2 cellular contexts compared by ENCODE assay signal in the genomic region with DNA sequence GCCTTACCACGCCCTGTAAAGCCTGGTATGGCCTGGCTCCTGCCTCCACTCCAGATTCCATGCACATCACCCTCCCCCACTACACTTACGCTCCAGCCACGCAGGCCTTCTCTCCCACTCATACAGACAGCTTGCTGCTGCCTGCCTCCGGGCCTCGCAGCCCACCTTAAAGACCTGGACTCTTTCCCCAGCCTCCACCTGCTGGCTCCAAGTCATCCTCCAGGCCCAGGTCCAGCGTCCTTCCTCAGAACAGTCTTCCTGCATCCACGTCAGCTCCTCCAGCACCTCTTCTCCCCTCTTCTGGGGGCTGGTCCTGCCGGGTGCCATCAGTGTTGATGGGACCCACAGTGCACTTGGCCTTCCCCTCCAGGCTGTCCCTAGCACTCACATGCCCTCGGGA.
TF ChIP-seq lines count a peak whose summit lies in the region.

No MANE protein-coding gene starts in this region.

TF ChIP-seq in WTC11, 78 proteins besides CTCF, POLR2A, EP300 and RAD21:
- TF ChIP-seq, protein P1, sequence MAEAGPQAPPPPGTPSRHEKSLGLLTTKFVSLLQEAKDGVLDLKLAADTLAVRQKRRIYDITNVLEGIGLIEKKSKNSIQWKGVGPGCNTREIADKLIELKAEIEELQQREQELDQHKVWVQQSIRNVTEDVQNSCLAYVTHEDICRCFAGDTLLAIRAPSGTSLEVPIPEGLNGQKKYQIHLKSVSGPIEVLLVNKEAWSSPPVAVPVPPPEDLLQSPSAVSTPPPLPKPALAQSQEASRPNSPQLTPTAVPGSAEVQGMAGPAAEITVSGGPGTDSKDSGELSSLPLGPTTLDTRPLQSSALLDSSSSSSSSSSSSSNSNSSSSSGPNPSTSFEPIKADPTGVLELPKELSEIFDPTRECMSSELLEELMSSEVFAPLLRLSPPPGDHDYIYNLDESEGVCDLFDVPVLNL (CRISPR knock-in tag; IDR thresholded peaks at IDR 0.05; ENCODE audit: borderline replicate concordance, low read depth) = no peak
- TF ChIP-seq NR3C1 (CRISPR knock-in tag; conservative IDR thresholded peaks at IDR 0.05; ENCODE audit: low read depth) = no peak
- no peak for TF ChIP-seq CREB1 (CRISPR knock-in tag; IDR thresholded peaks at IDR 0.05)
- TF ChIP-seq GTF2I (CRISPR knock-in tag; conservative IDR thresholded peaks at IDR 0.05) = no peak
- TF ChIP-seq, protein P2, sequence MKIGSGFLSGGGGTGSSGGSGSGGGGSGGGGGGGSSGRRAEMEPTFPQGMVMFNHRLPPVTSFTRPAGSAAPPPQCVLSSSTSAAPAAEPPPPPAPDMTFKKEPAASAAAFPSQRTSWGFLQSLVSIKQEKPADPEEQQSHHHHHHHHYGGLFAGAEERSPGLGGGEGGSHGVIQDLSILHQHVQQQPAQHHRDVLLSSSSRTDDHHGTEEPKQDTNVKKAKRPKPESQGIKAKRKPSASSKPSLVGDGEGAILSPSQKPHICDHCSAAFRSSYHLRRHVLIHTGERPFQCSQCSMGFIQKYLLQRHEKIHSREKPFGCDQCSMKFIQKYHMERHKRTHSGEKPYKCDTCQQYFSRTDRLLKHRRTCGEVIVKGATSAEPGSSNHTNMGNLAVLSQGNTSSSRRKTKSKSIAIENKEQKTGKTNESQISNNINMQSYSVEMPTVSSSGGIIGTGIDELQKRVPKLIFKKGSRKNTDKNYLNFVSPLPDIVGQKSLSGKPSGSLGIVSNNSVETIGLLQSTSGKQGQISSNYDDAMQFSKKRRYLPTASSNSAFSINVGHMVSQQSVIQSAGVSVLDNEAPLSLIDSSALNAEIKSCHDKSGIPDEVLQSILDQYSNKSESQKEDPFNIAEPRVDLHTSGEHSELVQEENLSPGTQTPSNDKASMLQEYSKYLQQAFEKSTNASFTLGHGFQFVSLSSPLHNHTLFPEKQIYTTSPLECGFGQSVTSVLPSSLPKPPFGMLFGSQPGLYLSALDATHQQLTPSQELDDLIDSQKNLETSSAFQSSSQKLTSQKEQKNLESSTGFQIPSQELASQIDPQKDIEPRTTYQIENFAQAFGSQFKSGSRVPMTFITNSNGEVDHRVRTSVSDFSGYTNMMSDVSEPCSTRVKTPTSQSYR (CRISPR knock-in tag; IDR thresholded peaks at IDR 0.05) = no peak
- no peak for TF ChIP-seq ATF1 (CRISPR knock-in tag; IDR thresholded peaks at IDR 0.05)
- TF ChIP-seq, protein P3, sequence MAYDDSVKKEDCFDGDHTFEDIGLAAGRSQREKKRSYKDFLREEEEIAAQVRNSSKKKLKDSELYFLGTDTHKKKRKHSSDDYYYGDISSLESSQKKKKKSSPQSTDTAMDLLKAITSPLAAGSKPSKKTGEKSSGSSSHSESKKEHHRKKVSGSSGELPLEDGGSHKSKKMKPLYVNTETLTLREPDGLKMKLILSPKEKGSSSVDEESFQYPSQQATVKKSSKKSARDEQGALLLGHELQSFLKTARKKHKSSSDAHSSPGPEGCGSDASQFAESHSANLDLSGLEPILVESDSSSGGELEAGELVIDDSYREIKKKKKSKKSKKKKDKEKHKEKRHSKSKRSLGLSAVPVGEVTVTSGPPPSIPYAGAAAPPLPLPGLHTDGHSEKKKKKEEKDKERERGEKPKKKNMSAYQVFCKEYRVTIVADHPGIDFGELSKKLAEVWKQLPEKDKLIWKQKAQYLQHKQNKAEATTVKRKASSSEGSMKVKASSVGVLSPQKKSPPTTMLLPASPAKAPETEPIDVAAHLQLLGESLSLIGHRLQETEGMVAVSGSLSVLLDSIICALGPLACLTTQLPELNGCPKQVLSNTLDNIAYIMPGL (CRISPR knock-in tag; IDR thresholded peaks at IDR 0.05) = no peak
- no peak for TF ChIP-seq ZNF317 (CRISPR knock-in tag; IDR thresholded peaks at IDR 0.05; ENCODE audit: borderline replicate concordance, low read depth)
- no peak for TF ChIP-seq ZNF121 (CRISPR knock-in tag; IDR thresholded peaks at IDR 0.05)
- no peak for TF ChIP-seq TEAD4 (CRISPR knock-in tag; IDR thresholded peaks at IDR 0.05)
- TF ChIP-seq MXD4 (CRISPR knock-in tag; IDR thresholded peaks at IDR 0.05; ENCODE audit: borderline replicate concordance) = no peak
- TF ChIP-seq CREM (CRISPR knock-in tag; IDR thresholded peaks at IDR 0.05) = no peak
- TF ChIP-seq ZNF423 (CRISPR knock-in tag; IDR thresholded peaks at IDR 0.05) = no peak

TF ChIP-seq in H1, 55 proteins besides CTCF, POLR2A, EP300 and RAD21:
- TF ChIP-seq, protein P4, sequence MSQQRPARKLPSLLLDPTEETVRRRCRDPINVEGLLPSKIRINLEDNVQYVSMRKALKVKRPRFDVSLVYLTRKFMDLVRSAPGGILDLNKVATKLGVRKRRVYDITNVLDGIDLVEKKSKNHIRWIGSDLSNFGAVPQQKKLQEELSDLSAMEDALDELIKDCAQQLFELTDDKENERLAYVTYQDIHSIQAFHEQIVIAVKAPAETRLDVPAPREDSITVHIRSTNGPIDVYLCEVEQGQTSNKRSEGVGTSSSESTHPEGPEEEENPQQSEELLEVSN (IDR thresholded peaks at IDR 0.05) = no peak
- TF ChIP-seq MAFK (IDR thresholded peaks at IDR 0.05; ENCODE audit: low read depth, low read length) (no peak), POLR2AphosphoS5 (IDR thresholded peaks at IDR 0.05; ENCODE audit: low read depth, low read length) (no peak), RNF2 (IDR thresholded peaks at IDR 0.05; ENCODE audit: borderline replicate concordance, low read depth, low read length, missing control alignments, poor library complexity, severe bottlenecking) (no peak), RXRA (IDR thresholded peaks at IDR 0.05; ENCODE audit: insufficient read depth, low read depth, low read length) (no peak), BCL11A (IDR thresholded peaks at IDR 0.05; ENCODE audit: low read depth in 2 of 2, low read length in 2 of 2) (no peak), ASH2L (IDR thresholded peaks at IDR 0.05; ENCODE audit: low read length) (no peak), POU5F1 (IDR thresholded peaks at IDR 0.05; ENCODE audit: low read depth, low read length) (no peak), BACH1 (IDR thresholded peaks at IDR 0.05; ENCODE audit: low read length) (no peak), KDM5A (IDR thresholded peaks at IDR 0.05; ENCODE audit: low read length) (no peak)
